In genomic region chr10:124134251-124134650, GRCh38 we compare ENCODE assay signal across 21 cellular contexts. TPM values are rescaled to one million over a fixed set of nuclear protein-coding genes. Genes with fewer than 3 reads are reported as not detected.
DNase-seq lines count a peak whose midpoint lies in the region; ATAC-seq and TF ChIP-seq lines count a peak whose summit lies in the region.
"Had no signal": no experiment of that assay in that cellular context is flagged by ENCODE, and none has a peak within 500 bp of the region (broad histone marks: within the 10 kb centered on the region; RNA-seq: fewer than 3 reads in every experiment).

No MANE protein-coding gene starts in this region.

- intact Hi-C loops in cardiac septum (cut with DNase I) = no loop called here

- DNase-seq in cardiac septum (ENCODE audit: low spot score) (peak; percentile 72), right atrium auricular region (ENCODE audit: low spot score) (no peak), astrocyte of the hippocampus (ENCODE audit: low read depth, low spot score) (peak; percentile 31), neuronal stem cell (ENCODE audit: low spot score) (no peak), superior temporal gyrus (ENCODE audit: extremely low spot score) (no peak)
- DNase-seq: 8988T; ACHN; AML-193; BE2C; CD4-positive, alpha-beta T cell; CD8-positive, alpha-beta memory T cell; DMS 273 treated with DMSO at 0.1 percent for 48 hours; DMS79; EL; GDM1; GOT3 had no signal

- no peak overlapping the region for H3K23ac ChIP-seq in neuronal stem cell (ENCODE audit: low read depth, low read length, poor library complexity)

- H2BK12ac ChIP-seq in neuronal stem cell (ENCODE audit: low read length) = no peak overlapping the region

- no peak overlapping the region for H2BK5ac ChIP-seq in neuronal stem cell (ENCODE audit: low read length)

- H2AK5ac ChIP-seq in neuronal stem cell (ENCODE audit: low read depth, low read length) = no peak overlapping the region

- no peak for TF ChIP-seq CTCF in right atrium auricular region (IDR thresholded peaks at IDR 0.05)

- no peak overlapping the region for H3K14ac ChIP-seq in neuronal stem cell (ENCODE audit: low read length)

- no peaks in the 10 kb centered on the region for H3K36me3 ChIP-seq in right atrium auricular region
- no peaks in the 10 kb centered on the region for H3K36me3 ChIP-seq in neuronal stem cell (replicated peaks in 1 of 2; ENCODE audit: control insufficient read depth in 2 of 2, insufficient read depth in 2 of 2, low read length in 2 of 2)
- H3K36me3 ChIP-seq: BE2C, HAP-1 had no signal

- H3K4me1 ChIP-seq in right atrium auricular region (no peaks in the 10 kb centered on the region), neuronal stem cell (ENCODE audit: control insufficient read depth in 2 of 2, insufficient read depth in 1 of 2, low read depth in 1 of 2, low read length in 2 of 2) (peaks cover 0 to 12% of the 10 kb centered on the region in 2 donors)
- H3K4me1 ChIP-seq: A549, BE2C, HAP-1 had no signal

- H3K18ac ChIP-seq in neuronal stem cell (ENCODE audit: low read length) = peak overlapping the region; percentile 16

- H2BK120ac ChIP-seq in neuronal stem cell (ENCODE audit: low read depth, low read length) = no peak overlapping the region

- no peak overlapping the region for H2BK15ac ChIP-seq in neuronal stem cell (ENCODE audit: low read length)

- H3K9ac ChIP-seq in neuronal stem cell (ENCODE audit: low read depth, low read length, poor library complexity) = no peak overlapping the region
- H3K9ac ChIP-seq: BLaER1 treated with 17β-estradiol and CSF1 and Interleukin-3, amounts not matched to agents 10 nM and 100 nM had no signal

- no peaks in the 10 kb centered on the region for H3K9me3 ChIP-seq in right atrium auricular region
- no peaks in the 10 kb centered on the region for H3K9me3 ChIP-seq in neuronal stem cell (replicated peaks in 1 of 2; ENCODE audit: control insufficient read depth in 2 of 2, insufficient read depth in 1 of 2, low read depth in 1 of 2, low read length in 2 of 2)
- H3K9me3 ChIP-seq: A549, BE2C, HAP-1 had no signal

- H3K27me3 ChIP-seq in right atrium auricular region = no peaks in the 10 kb centered on the region
- peaks cover 0 to 19% (median 0%) of the 10 kb centered on the region in 3 experiments for H3K27me3 ChIP-seq in neuronal stem cell (ENCODE audit: control insufficient read depth in 3 of 3, insufficient read depth in 3 of 3, low read depth in 1 of 3, low read length in 3 of 3)
- H3K27me3 ChIP-seq: BE2C; BLaER1 treated with 17β-estradiol and CSF1 and Interleukin-3, amounts not matched to agents 10 nM and 100 nM had no signal

- no peaks in the 10 kb centered on the region for H3K79me1 ChIP-seq in neuronal stem cell (ENCODE audit: low read depth, low read length)

- no peak for ATAC-seq in HG03521 (IDR thresholded peaks at IDR 0.05; ENCODE audit: unreplicated experiment)
- ATAC-seq: A549, GM12878 had no signal

- WGBS in neuronal stem cell (ENCODE audit: extremely low coverage in 2 of 2, insufficient read length in 2 of 2, insufficient replicate concordance in 1 of 2), 2 donors = no CpG with 5 or more reads among the region's 8 CpGs

- H3K27ac ChIP-seq in right atrium auricular region (no peak overlapping the region), neuronal stem cell (replicated peaks; ENCODE audit: low read length) (no peak overlapping the region)
- H3K27ac ChIP-seq: A549; BLaER1 treated with 17β-estradiol and CSF1 and Interleukin-3, amounts not matched to agents 10 nM and 100 nM had no signal

- no peak overlapping the region for H2AFZ ChIP-seq in neuronal stem cell (ENCODE audit: low read length)

- no peak overlapping the region for H4K8ac ChIP-seq in neuronal stem cell (ENCODE audit: low read depth, low read length)

- H3K4me2 ChIP-seq in neuronal stem cell (ENCODE audit: insufficient read depth, low read length, poor library complexity, severe bottlenecking) = no peak overlapping the region
- H3K4me2 ChIP-seq: A549; BLaER1 treated with 17β-estradiol and CSF1 and Interleukin-3, amounts not matched to agents 10 nM and 100 nM had no signal

- no peak overlapping the region for H3K4ac ChIP-seq in neuronal stem cell (ENCODE audit: low read length)

- H3K4me3 ChIP-seq in right atrium auricular region (no peak overlapping the region), neuronal stem cell (ENCODE audit: low read length in 2 of 2) (no peak overlapping the region)
- H3K4me3 ChIP-seq: A549; BLaER1 treated with 17β-estradiol and CSF1 and Interleukin-3, amounts not matched to agents 10 nM and 100 nM; GM12878; HAP-1 had no signal

- H4K91ac ChIP-seq in neuronal stem cell (ENCODE audit: low read depth, low read length, poor library complexity) = no peak overlapping the region

RNA-seq across cellular contexts. Expression of gene CHST15, which starts 40.9 kb away (rescaled TPM):
- 5.4 TPM for total RNA-seq in cardiac septum
- 10 to 100 TPM in 1 of 2 donors, 1 to 10 TPM in 1; 7.0 to 14.2 TPM for total RNA-seq in right atrium auricular region
- 0.42 TPM for polyA plus RNA-seq in neuronal stem cell (2013, experiment 1 of 2)
- 0.43 TPM for polyA plus RNA-seq in neuronal stem cell (2013, experiment 2 of 2)
- polyA plus RNA-seq: CD8-positive, alpha-beta memory T cell had no signal

Comparison
In these comparisons a context has a peak if more than half of its experiments do, and no peak if none do; other contexts are left out.
1. DNase-seq: peak in cardiac septum (single experiment) and astrocyte of the hippocampus (single experiment); none in right atrium auricular region (single experiment), neuronal stem cell (single experiment) and superior temporal gyrus (single experiment).